ENCODE assay signal across 33 cellular contexts in genomic region chr1:23446644-23447310, GRCh38. TPM values are rescaled to one million over a fixed set of nuclear protein-coding genes. Genes with fewer than 3 reads are reported as not detected.
DNase-seq lines count a peak whose midpoint lies in the region; ATAC-seq and TF ChIP-seq lines count a peak whose summit lies in the region.
"Had no signal": no experiment of that assay in that cellular context is flagged by ENCODE, and none has a peak within 500 bp of the region (broad histone marks: within the 10 kb centered on the region; RNA-seq: fewer than 3 reads in every experiment).

No MANE protein-coding gene starts in this region.

- DNase-seq in DMS153 (lab: John Stamatoyannopoulos, UW) (peak; percentile 23), DMS153 treated with DMSO at 0.1 percent for 48 hours (lab: John Stamatoyannopoulos, UW; ENCODE audit: unreplicated experiment) (no peak), NCI-H1694 treated with DMSO at 0.1 percent for 48 hours (lab: John Stamatoyannopoulos, UW) (peak; percentile 61), NOMO-1 treated with dmso at 0.1 percent for 144 hours (lab: John Stamatoyannopoulos, UW; ENCODE audit: unreplicated experiment) (no peak)
- DNase-seq in activated naive CD4-positive, alpha-beta T cell (lab: John Stamatoyannopoulos, UW), result no peak
- DNase-seq: activated CD4-positive, alpha-beta T cell treated with anti-CD3 and anti-CD28 coated beads, Interleukin-2, amount 50 U/mL, for 48 hours; activated CD4-positive, CD25-positive, alpha-beta regulatory T cell treated with anti-CD3 and anti-CD28 coated beads, Interleukin-2, amount 50 U/mL, for 72 hours; activated naive CD4-positive, alpha-beta T cell treated with Interleukin-2 at 50 U/mL for 16 hours; activated T-cell treated with anti-CD3 and anti-CD28 coated beads, Interleukin-2, amount 50 U/mL, for 72 hours; adrenal gland; C1 segment of cervical spinal cord; Caco-2; cerebellar nuclear complex; DMS79 treated with DMSO at 0.1 percent for 48 hours; dorsolateral prefrontal cortex; GDM1; hippocampal formation; Kasumi-1; mammary epithelial cell; MV-4-11; NCI-H1930; NCI-H510A; nephron progenitor cell; Right ventricle myocardium superior; substantia nigra; upper lobe of right lung had no signal

- no peaks in the 10 kb centered on the region for H3K9me3 Mint-ChIP-seq in brain
- H3K9me3 Mint-ChIP-seq: activated T-cell treated with anti-CD3 and anti-CD28 coated beads, Interleukin-2, amount 50 U/mL, for 72 hours; nephron progenitor cell; stimulated activated memory B cell treated with anti-CD40 and anti-IgM and Interleukin-4, amounts not matched to agents 10 μg/mL and 1 μg/mL and 100 μg/mL, for 72 hours had no signal

- H3K36me3 ChIP-seq in neural cell (ENCODE audit: insufficient read depth, low read length), result no peaks in the 10 kb centered on the region

- no peak overlapping the region for H2AFZ ChIP-seq in neural cell (ENCODE audit: low read depth, low read length)

- H3K27ac ChIP-seq in neural cell (ENCODE audit: low read length), result no peak overlapping the region
- H3K27ac ChIP-seq: 22Rv1, adrenal gland, dorsolateral prefrontal cortex, upper lobe of right lung had no signal

- H3K4me2 ChIP-seq in neural cell (ENCODE audit: low read length), result no peak overlapping the region

- no peaks in the 10 kb centered on the region for H3F3A ChIP-seq in neural cell (ENCODE audit: insufficient read depth, low read length, poor library complexity, severe bottlenecking)

- peak overlapping the region in 4 of 5 experiments; percentile 85 to 91 (median 90) for H3K27ac Mint-ChIP-seq in brain
- H3K27ac Mint-ChIP-seq: activated T-cell treated with anti-CD3 and anti-CD28 coated beads, Interleukin-2, amount 50 U/mL, for 72 hours; nephron progenitor cell; stimulated activated memory B cell treated with anti-CD40 and anti-IgM and Interleukin-4, amounts not matched to agents 10 μg/mL and 1 μg/mL and 100 μg/mL, for 72 hours had no signal

- H3K36me3 Mint-ChIP-seq in brain, result peaks cover 22% of the 10 kb centered on the region
- H3K36me3 Mint-ChIP-seq: stimulated activated memory B cell treated with anti-CD40 and anti-IgM and Interleukin-4, amounts not matched to agents 10 μg/mL and 1 μg/mL and 100 μg/mL, for 72 hours had no signal

- H3K4me3 ChIP-seq in neural cell (ENCODE audit: low read length), result no peak overlapping the region
- H3K4me3 ChIP-seq: adrenal gland, dorsolateral prefrontal cortex, gastroesophageal sphincter had no signal

- no peak for TF ChIP-seq EP300 in neural cell (conservative IDR thresholded peaks at IDR 0.05; ENCODE audit: poor library complexity, severe bottlenecking)

- H3K79me2 ChIP-seq in neural cell (replicated peaks; ENCODE audit: insufficient read depth, low read length), result no peaks in the 10 kb centered on the region

- H3K9me3 ChIP-seq in neural cell (ENCODE audit: low read length), result no peaks in the 10 kb centered on the region
- H3K9me3 ChIP-seq: adrenal gland, Caco-2, gastroesophageal sphincter, upper lobe of right lung had no signal

- no peaks in the 10 kb centered on the region for H3K27me3 ChIP-seq in neural cell (ENCODE audit: insufficient read depth, low read depth, low read length)
- H3K27me3 ChIP-seq: adrenal gland, dorsolateral prefrontal cortex, gastroesophageal sphincter, upper lobe of right lung had no signal

- H3K4me1 Mint-ChIP-seq in brain, result peaks cover 16% of the 10 kb centered on the region
- H3K4me1 Mint-ChIP-seq: stimulated activated memory B cell treated with anti-CD40 and anti-IgM and Interleukin-4, amounts not matched to agents 10 μg/mL and 1 μg/mL and 100 μg/mL, for 72 hours had no signal

- no peaks in the 10 kb centered on the region for H3K9me2 ChIP-seq in neural cell (ENCODE audit: insufficient read depth, low read length)

- peaks cover 3% of the 10 kb centered on the region for H3K27me3 Mint-ChIP-seq in brain
- H3K27me3 Mint-ChIP-seq: stimulated activated memory B cell treated with anti-CD40 and anti-IgM and Interleukin-4, amounts not matched to agents 10 μg/mL and 1 μg/mL and 100 μg/mL, for 72 hours had no signal

- no peaks in the 10 kb centered on the region for H4K20me1 ChIP-seq in neural cell (ENCODE audit: insufficient read depth)

- ATAC-seq in HG03342 (IDR thresholded peaks at IDR 0.05; ENCODE audit: unreplicated experiment), result no peak
- ATAC-seq: activated T-cell treated with anti-CD3 and anti-CD28 coated beads, Interleukin-2, amount 50 U/mL, for 72 hours; gastroesophageal sphincter; Panc1; stimulated activated memory B cell treated with anti-CD40 and anti-IgM and Interleukin-4, amounts not matched to agents 10 μg/mL and 1 μg/mL and 100 μg/mL, for 72 hours; upper lobe of right lung had no signal

- no peak for TF ChIP-seq RAD21 in neural cell (conservative IDR thresholded peaks at IDR 0.05)

- TF ChIP-seq CTCF in brain (conservative IDR thresholded peaks at IDR 0.05) (no peak), neural cell (IDR thresholded peaks at IDR 0.05; ENCODE audit: poor library complexity, severe bottlenecking) (no peak)

- H3K9ac ChIP-seq in neural cell (ENCODE audit: low read length), result no peak overlapping the region

- no peak overlapping the region for H3K4me3 Mint-ChIP-seq in brain
- H3K4me3 Mint-ChIP-seq: activated T-cell treated with anti-CD3 and anti-CD28 coated beads, Interleukin-2, amount 50 U/mL, for 72 hours; nephron progenitor cell; stimulated activated memory B cell treated with anti-CD40 and anti-IgM and Interleukin-4, amounts not matched to agents 10 μg/mL and 1 μg/mL and 100 μg/mL, for 72 hours had no signal

TF ChIP-seq in neural cell, 6 proteins besides CTCF, POLR2A, EP300 and RAD21:
- TF ChIP-seq POLR2AphosphoS5 (IDR thresholded peaks at IDR 0.05), result no peak
- TF ChIP-seq, protein P1, sequence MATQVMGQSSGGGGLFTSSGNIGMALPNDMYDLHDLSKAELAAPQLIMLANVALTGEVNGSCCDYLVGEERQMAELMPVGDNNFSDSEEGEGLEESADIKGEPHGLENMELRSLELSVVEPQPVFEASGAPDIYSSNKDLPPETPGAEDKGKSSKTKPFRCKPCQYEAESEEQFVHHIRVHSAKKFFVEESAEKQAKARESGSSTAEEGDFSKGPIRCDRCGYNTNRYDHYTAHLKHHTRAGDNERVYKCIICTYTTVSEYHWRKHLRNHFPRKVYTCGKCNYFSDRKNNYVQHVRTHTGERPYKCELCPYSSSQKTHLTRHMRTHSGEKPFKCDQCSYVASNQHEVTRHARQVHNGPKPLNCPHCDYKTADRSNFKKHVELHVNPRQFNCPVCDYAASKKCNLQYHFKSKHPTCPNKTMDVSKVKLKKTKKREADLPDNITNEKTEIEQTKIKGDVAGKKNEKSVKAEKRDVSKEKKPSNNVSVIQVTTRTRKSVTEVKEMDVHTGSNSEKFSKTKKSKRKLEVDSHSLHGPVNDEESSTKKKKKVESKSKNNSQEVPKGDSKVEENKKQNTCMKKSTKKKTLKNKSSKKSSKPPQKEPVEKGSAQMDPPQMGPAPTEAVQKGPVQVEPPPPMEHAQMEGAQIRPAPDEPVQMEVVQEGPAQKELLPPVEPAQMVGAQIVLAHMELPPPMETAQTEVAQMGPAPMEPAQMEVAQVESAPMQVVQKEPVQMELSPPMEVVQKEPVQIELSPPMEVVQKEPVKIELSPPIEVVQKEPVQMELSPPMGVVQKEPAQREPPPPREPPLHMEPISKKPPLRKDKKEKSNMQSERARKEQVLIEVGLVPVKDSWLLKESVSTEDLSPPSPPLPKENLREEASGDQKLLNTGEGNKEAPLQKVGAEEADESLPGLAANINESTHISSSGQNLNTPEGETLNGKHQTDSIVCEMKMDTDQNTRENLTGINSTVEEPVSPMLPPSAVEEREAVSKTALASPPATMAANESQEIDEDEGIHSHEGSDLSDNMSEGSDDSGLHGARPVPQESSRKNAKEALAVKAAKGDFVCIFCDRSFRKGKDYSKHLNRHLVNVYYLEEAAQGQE (IDR thresholded peaks at IDR 0.05; ENCODE audit: borderline replicate concordance), result peak; percentile 80

RNA-seq across cellular contexts. Expression of gene TCEA3, which starts 22.2 kb away (rescaled TPM):
- polyA plus RNA-seq in brain (ENCODE audit: insufficient read depth, low read depth, low replicate concordance) (2.2 TPM), neural cell (0.70 TPM in 1 of 2 replicates, not detected in the other)
- 1.2 and 1.4 TPM in 2 replicates for polyA minus RNA-seq in neural cell

RNA-seq across cellular contexts. Expression of gene ASAP3, which starts 37.2 kb away (rescaled TPM):
- 7.9 TPM for polyA plus RNA-seq in brain (ENCODE audit: insufficient read depth, low read depth, low replicate concordance)
- 14.7 and 24.9 TPM in 2 replicates for polyA plus RNA-seq in neural cell
- polyA minus RNA-seq in neural cell, result 14.8 and 15.6 TPM in 2 replicates

Comparison
In these comparisons a context has a peak if more than half of its experiments do, and no peak if none do; other contexts are left out.
1. DNase-seq: peak in DMS153 (single experiment) and NCI-H1694 treated with DMSO at 0.1 percent for 48 hours (single experiment); none in DMS153 treated with DMSO at 0.1 percent for 48 hours (single experiment), activated naive CD4-positive, alpha-beta T cell (0 of 4) and NOMO-1 treated with dmso at 0.1 percent for 144 hours (single experiment).